25 cellular contexts compared by ENCODE assay signal in genomic region chr5:139814191-139814601, GRCh38. TPM values are rescaled to one million over a fixed set of nuclear protein-coding genes. Genes with fewer than 3 reads are reported as not detected.
"Had no signal": no experiment of that assay in that cellular context is flagged by ENCODE, and none has a peak within 500 bp of the region (broad histone marks: within the 10 kb centered on the region; RNA-seq: fewer than 3 reads in every experiment).

No MANE protein-coding gene starts in this region.

- H3K4me3 Mint-ChIP-seq: mesothelial cell of epicardium; naive B cell; nephron progenitor cell; stimulated activated memory B cell treated with anti-CD40 and anti-IgM and Interleukin-4, amounts not matched to agents 10 μg/mL and 1 μg/mL and 100 μg/mL, for 72 hours; type B pancreatic cell had no signal

- H3K9me3 ChIP-seq: mucosa of descending colon, pancreas, testis had no signal

- H3K4me3 ChIP-seq: dorsolateral prefrontal cortex, left ventricle myocardium inferior, lung, mucosa of descending colon, pancreas, sigmoid colon, testis, tibial artery had no signal

- H3K4me1 ChIP-seq: left ventricle myocardium inferior, pancreas, sigmoid colon, testis, tibial artery had no signal

- H3K36me3 Mint-ChIP-seq: mesothelial cell of epicardium, type B pancreatic cell had no signal

- H3K27ac ChIP-seq: left ventricle myocardium inferior, pancreas, sigmoid colon, testis, tibial artery had no signal

- H3K27ac Mint-ChIP-seq: mesothelial cell of epicardium; naive B cell; nephron progenitor cell; progenitor cell of endocrine pancreas; stimulated activated memory B cell treated with anti-CD40 and anti-IgM and Interleukin-4, amounts not matched to agents 10 μg/mL and 1 μg/mL and 100 μg/mL, for 72 hours; type B pancreatic cell had no signal

- H3K4me1 Mint-ChIP-seq: mesothelial cell of epicardium; naive B cell; nephron progenitor cell; stimulated activated memory B cell treated with anti-CD40 and anti-IgM and Interleukin-4, amounts not matched to agents 10 μg/mL and 1 μg/mL and 100 μg/mL, for 72 hours had no signal

- H3K27me3 ChIP-seq: dorsolateral prefrontal cortex, pancreas, sigmoid colon, testis had no signal

- H3K36me3 ChIP-seq: left ventricle myocardium inferior, pancreas, sigmoid colon had no signal

- DNase-seq: central memory CD4-positive, alpha-beta T cell; effector CD4-positive, alpha-beta T cell; hypothalamus; left colon; left ventricle myocardium inferior; mesenchymal stem cell; naive B cell; nephron progenitor cell; occipital lobe; sigmoid colon; stimulated activated CD4-positive, alpha-beta T cell treated with anti-CD3 and anti-CD28 coated beads, Interleukin-4, amount 100 ng/mL, for 4 hours; stimulated activated naive CD8-positive, alpha-beta T cell treated with anti-CD3 and anti-CD28 coated beads, Interleukin-15, Interleukin-2, amounts not matched to agents 100 U/mL and 50 U/mL, for 24 hours; substantia nigra; testis; tibial artery had no signal

- ATAC-seq: left colon; mucosa of descending colon; pancreas; right cardiac atrium; stimulated activated memory B cell treated with anti-CD40 and anti-IgM and Interleukin-4, amounts not matched to agents 10 μg/mL and 1 μg/mL and 100 μg/mL, for 72 hours; stimulated activated naive CD8-positive, alpha-beta T cell treated with anti-CD3 and anti-CD28 coated beads, Interleukin-15, Interleukin-2, amounts not matched to agents 100 U/mL and 50 U/mL, for 24 hours had no signal

RNA-seq across cellular contexts. Expression of gene PSD2, which starts 18.6 kb away (rescaled TPM):
- total RNA-seq: fibroblast of villous mesenchyme, left ventricle myocardium inferior had no signal
